Comparison of ENCODE assay signal across 1 cellular context in the genomic region with DNA sequence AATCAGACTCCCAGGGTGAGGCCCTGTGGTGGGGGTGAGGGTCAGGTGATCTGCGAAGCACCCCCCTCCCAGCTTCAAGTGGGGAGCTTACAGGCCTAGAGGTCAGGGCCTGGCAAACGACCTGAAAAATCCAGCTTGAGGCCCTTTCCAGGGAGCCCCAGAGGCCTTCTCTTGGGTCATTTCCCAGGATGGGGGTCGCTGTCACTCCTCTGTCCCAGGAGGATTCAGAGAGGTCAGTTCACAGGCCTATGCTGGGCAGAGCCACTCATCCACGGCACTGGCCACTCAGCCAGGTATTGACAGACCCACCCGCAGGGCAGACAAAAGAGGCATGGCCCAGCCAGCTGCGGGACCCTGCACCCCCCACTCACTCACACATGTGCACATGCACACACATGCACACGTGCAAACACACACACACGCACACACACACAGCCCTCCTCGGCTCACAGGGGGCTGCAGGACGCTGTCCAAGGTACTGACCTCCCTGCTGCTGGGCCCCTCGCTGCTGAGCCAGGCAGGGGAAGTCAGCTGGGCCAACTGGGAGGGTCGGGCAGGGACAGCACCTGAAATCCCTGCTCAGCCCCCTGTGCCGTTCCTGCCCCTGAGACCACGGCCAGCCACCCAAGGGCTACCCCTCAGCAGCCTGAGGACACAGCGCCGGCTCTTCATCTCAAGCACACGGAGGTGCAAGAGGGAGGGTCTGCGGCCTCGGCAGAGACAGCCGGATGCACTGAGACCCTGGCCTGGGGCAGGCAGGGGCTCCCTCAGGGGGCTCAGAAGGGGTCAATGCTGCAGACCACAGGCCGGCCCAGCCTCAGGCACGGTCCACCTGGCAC.
TF ChIP-seq lines count a peak whose summit lies in the region.

No MANE protein-coding gene starts in this region.

TF ChIP-seq in HepG2, 621 proteins besides CTCF, POLR2A, EP300 and RAD21 (continued from another document and continues in another):
- TF ChIP-seq, protein P1, sequence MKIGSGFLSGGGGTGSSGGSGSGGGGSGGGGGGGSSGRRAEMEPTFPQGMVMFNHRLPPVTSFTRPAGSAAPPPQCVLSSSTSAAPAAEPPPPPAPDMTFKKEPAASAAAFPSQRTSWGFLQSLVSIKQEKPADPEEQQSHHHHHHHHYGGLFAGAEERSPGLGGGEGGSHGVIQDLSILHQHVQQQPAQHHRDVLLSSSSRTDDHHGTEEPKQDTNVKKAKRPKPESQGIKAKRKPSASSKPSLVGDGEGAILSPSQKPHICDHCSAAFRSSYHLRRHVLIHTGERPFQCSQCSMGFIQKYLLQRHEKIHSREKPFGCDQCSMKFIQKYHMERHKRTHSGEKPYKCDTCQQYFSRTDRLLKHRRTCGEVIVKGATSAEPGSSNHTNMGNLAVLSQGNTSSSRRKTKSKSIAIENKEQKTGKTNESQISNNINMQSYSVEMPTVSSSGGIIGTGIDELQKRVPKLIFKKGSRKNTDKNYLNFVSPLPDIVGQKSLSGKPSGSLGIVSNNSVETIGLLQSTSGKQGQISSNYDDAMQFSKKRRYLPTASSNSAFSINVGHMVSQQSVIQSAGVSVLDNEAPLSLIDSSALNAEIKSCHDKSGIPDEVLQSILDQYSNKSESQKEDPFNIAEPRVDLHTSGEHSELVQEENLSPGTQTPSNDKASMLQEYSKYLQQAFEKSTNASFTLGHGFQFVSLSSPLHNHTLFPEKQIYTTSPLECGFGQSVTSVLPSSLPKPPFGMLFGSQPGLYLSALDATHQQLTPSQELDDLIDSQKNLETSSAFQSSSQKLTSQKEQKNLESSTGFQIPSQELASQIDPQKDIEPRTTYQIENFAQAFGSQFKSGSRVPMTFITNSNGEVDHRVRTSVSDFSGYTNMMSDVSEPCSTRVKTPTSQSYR (CRISPR knock-in tag; IDR thresholded peaks at IDR 0.05; ENCODE audit: borderline replicate concordance) = peak; percentile 86; the same call in 1 of the 2 replicates
- TF ChIP-seq ATM (IDR thresholded peaks at IDR 0.05; ENCODE audit: borderline replicate concordance) (no peak), GATA4 (IDR thresholded peaks at IDR 0.05; ENCODE audit: borderline replicate concordance, low read depth) (no peak), ZNF333 (CRISPR knock-in tag; IDR thresholded peaks at IDR 0.05; ENCODE audit: borderline replicate concordance) (0 out of 2 replicates have a peak, but pooled peaks have one; percentile 94), ARNT (IDR thresholded peaks at IDR 0.05) (no peak), SYNCRIP (IDR thresholded peaks at IDR 0.05; ENCODE audit: insufficient read depth, low read depth, low read length) (no peak), WIZ (CRISPR knock-in tag; IDR thresholded peaks at IDR 0.05) (peak; percentile 99), ZNF83 (CRISPR knock-in tag; IDR thresholded peaks at IDR 0.05; ENCODE audit: borderline replicate concordance) (peak; percentile 99), JUNB (CRISPR knock-in tag; IDR thresholded peaks at IDR 0.05; ENCODE audit: borderline replicate concordance) (peak; percentile 84), ZSCAN20 (CRISPR knock-in tag; IDR thresholded peaks at IDR 0.05; ENCODE audit: borderline replicate concordance) (peak; percentile 89; the same call in 1 of the 2 replicates), RXRA (CRISPR knock-in tag; IDR thresholded peaks at IDR 0.05) (peak; percentile 54; the same call in 1 of the 2 replicates), ZMYM2 (CRISPR knock-in tag; IDR thresholded peaks at IDR 0.05) (peak; percentile 70; the same call in 1 of the 2 replicates), SETDB1 (CRISPR knock-in tag; IDR thresholded peaks at IDR 0.05; ENCODE audit: borderline replicate concordance) (no peak), NR2C2 (CRISPR knock-in tag; IDR thresholded peaks at IDR 0.05; ENCODE audit: borderline replicate concordance) (peak; percentile 38; the same call in 1 of the 2 replicates), ZNF235 (CRISPR knock-in tag; IDR thresholded peaks at IDR 0.05; ENCODE audit: borderline replicate concordance) (peak; percentile 99)
- TF ChIP-seq, protein P2, sequence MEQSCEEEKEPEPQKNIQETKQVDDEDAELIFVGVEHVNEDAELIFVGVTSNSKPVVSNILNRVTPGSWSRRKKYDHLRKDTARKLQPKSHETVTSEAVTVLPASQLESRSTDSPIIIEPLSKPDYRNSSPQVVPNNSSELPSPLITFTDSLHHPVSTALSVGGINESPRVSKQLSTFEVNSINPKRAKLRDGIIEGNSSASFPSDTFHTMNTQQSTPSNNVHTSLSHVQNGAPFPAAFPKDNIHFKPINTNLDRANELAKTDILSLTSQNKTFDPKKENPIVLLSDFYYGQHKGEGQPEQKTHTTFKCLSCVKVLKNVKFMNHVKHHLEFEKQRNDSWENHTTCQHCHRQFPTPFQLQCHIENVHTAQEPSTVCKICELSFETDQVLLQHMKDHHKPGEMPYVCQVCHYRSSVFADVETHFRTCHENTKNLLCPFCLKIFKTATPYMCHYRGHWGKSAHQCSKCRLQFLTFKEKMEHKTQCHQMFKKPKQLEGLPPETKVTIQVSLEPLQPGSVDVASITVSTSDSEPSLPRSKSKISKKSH (CRISPR knock-in tag; IDR thresholded peaks at IDR 0.05; ENCODE audit: borderline replicate concordance) = peak; percentile 92
- TF ChIP-seq, protein P3, sequence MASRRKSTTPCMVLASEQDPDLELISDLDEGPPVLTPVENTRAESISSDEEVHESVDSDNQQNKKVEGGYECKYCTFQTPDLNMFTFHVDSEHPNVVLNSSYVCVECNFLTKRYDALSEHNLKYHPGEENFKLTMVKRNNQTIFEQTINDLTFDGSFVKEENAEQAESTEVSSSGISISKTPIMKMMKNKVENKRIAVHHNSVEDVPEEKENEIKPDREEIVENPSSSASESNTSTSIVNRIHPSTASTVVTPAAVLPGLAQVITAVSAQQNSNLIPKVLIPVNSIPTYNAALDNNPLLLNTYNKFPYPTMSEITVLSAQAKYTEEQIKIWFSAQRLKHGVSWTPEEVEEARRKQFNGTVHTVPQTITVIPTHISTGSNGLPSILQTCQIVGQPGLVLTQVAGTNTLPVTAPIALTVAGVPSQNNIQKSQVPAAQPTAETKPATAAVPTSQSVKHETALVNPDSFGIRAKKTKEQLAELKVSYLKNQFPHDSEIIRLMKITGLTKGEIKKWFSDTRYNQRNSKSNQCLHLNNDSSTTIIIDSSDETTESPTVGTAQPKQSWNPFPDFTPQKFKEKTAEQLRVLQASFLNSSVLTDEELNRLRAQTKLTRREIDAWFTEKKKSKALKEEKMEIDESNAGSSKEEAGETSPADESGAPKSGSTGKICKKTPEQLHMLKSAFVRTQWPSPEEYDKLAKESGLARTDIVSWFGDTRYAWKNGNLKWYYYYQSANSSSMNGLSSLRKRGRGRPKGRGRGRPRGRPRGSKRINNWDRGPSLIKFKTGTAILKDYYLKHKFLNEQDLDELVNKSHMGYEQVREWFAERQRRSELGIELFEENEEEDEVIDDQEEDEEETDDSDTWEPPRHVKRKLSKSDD (CRISPR knock-in tag; IDR thresholded peaks at IDR 0.05; ENCODE audit: low read depth) = peak; percentile 95; the same call in 1 of the 2 replicates
- TF ChIP-seq, protein P4, sequence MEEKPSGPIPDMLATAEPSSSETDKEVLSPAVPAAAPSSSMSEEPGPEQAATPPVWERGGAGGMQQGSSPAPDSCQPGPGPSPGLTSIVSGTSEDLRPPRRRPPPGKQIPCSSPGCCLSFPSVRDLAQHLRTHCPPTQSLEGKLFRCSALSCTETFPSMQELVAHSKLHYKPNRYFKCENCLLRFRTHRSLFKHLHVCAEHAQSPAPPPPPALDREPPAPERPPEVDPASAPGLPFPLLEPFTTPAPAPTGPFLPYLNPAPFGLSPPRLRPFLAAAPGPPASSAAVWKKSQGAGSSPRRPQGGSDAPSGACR (CRISPR knock-in tag; IDR thresholded peaks at IDR 0.05) = peak; percentile 92
- TF ChIP-seq, protein P5, sequence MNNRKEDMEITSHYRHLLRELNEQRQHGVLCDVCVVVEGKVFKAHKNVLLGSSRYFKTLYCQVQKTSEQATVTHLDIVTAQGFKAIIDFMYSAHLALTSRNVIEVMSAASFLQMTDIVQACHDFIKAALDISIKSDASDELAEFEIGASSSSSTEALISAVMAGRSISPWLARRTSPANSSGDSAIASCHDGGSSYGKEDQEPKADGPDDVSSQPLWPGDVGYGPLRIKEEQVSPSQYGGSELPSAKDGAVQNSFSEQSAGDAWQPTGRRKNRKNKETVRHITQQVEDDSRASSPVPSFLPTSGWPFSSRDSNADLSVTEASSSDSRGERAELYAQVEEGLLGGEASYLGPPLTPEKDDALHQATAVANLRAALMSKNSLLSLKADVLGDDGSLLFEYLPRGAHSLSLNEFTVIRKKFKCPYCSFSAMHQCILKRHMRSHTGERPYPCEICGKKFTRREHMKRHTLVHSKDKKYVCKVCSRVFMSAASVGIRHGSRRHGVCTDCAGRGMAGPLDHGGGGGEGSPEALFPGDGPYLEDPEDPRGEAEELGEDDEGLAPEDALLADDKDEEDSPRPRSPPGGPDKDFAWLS (CRISPR knock-in tag; IDR thresholded peaks at IDR 0.05; ENCODE audit: borderline replicate concordance) = no peak
- TF ChIP-seq, protein P6, sequence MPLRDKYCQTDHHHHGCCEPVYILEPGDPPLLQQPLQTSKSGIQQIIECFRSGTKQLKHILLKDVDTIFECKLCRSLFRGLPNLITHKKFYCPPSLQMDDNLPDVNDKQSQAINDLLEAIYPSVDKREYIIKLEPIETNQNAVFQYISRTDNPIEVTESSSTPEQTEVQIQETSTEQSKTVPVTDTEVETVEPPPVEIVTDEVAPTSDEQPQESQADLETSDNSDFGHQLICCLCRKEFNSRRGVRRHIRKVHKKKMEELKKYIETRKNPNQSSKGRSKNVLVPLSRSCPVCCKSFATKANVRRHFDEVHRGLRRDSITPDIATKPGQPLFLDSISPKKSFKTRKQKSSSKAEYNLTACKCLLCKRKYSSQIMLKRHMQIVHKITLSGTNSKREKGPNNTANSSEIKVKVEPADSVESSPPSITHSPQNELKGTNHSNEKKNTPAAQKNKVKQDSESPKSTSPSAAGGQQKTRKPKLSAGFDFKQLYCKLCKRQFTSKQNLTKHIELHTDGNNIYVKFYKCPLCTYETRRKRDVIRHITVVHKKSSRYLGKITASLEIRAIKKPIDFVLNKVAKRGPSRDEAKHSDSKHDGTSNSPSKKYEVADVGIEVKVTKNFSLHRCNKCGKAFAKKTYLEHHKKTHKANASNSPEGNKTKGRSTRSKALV (CRISPR knock-in tag; IDR thresholded peaks at IDR 0.05) = peak; percentile 91; the same call in 1 of the 2 replicates
- TF ChIP-seq, protein P7, sequence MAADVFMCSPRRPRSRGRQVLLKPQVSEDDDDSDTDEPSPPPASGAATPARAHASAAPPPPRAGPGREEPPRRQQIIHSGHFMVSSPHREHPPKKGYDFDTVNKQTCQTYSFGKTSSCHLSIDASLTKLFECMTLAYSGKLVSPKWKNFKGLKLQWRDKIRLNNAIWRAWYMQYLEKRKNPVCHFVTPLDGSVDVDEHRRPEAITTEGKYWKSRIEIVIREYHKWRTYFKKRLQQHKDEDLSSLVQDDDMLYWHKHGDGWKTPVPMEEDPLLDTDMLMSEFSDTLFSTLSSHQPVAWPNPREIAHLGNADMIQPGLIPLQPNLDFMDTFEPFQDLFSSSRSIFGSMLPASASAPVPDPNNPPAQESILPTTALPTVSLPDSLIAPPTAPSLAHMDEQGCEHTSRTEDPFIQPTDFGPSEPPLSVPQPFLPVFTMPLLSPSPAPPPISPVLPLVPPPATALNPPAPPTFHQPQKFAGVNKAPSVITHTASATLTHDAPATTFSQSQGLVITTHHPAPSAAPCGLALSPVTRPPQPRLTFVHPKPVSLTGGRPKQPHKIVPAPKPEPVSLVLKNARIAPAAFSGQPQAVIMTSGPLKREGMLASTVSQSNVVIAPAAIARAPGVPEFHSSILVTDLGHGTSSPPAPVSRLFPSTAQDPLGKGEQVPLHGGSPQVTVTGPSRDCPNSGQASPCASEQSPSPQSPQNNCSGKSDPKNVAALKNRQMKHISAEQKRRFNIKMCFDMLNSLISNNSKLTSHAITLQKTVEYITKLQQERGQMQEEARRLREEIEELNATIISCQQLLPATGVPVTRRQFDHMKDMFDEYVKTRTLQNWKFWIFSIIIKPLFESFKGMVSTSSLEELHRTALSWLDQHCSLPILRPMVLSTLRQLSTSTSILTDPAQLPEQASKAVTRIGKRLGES (CRISPR knock-in tag; IDR thresholded peaks at IDR 0.05; ENCODE audit: borderline replicate concordance) = peak; percentile 83
- TF ChIP-seq, protein P8, sequence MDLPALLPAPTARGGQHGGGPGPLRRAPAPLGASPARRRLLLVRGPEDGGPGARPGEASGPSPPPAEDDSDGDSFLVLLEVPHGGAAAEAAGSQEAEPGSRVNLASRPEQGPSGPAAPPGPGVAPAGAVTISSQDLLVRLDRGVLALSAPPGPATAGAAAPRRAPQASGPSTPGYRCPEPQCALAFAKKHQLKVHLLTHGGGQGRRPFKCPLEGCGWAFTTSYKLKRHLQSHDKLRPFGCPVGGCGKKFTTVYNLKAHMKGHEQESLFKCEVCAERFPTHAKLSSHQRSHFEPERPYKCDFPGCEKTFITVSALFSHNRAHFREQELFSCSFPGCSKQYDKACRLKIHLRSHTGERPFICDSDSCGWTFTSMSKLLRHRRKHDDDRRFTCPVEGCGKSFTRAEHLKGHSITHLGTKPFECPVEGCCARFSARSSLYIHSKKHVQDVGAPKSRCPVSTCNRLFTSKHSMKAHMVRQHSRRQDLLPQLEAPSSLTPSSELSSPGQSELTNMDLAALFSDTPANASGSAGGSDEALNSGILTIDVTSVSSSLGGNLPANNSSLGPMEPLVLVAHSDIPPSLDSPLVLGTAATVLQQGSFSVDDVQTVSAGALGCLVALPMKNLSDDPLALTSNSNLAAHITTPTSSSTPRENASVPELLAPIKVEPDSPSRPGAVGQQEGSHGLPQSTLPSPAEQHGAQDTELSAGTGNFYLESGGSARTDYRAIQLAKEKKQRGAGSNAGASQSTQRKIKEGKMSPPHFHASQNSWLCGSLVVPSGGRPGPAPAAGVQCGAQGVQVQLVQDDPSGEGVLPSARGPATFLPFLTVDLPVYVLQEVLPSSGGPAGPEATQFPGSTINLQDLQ (CRISPR knock-in tag; IDR thresholded peaks at IDR 0.05) = peak; percentile 67; the same call in 1 of the 2 replicates
- TF ChIP-seq, protein P9, sequence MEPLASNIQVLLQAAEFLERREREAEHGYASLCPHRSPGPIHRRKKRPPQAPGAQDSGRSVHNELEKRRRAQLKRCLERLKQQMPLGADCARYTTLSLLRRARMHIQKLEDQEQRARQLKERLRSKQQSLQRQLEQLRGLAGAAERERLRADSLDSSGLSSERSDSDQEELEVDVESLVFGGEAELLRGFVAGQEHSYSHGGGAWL (CRISPR knock-in tag; IDR thresholded peaks at IDR 0.05) = peak; percentile 99
